14 cellular contexts compared by ENCODE assay signal in genomic region chr15:69390575-69390974, GRCh38. TPM values are rescaled to one million over a fixed set of nuclear protein-coding genes. Genes with fewer than 3 reads are reported as not detected.
DNase-seq lines count a peak whose midpoint lies in the region; ATAC-seq and TF ChIP-seq lines count a peak whose summit lies in the region.
"Had no signal": no experiment of that assay in that cellular context is flagged by ENCODE, and none has a peak within 500 bp of the region (broad histone marks: within the 10 kb centered on the region; RNA-seq: fewer than 3 reads in every experiment).

No MANE protein-coding gene starts in this region.

- H3K36me3 ChIP-seq in mesenchymal stem cell (ENCODE audit: control insufficient read depth in 1 of 2, insufficient read depth in 2 of 2, low read depth in 1 of 2, low read length in 2 of 2): peaks cover 0 to 3% of the 10 kb centered on the region in 2 experiments

- no peak overlapping the region for H3K4me2 ChIP-seq in mesenchymal stem cell (ENCODE audit: low read length, poor library complexity, severe bottlenecking)

- no peak overlapping the region for H2BK120ac ChIP-seq in mesenchymal stem cell (ENCODE audit: low read depth, low read length)

- DNase-seq in NCI-H69 (lab: John Stamatoyannopoulos, UW) (peak; percentile 6), dedifferentiated amniotic fluid mesenchymal stem cell (ENCODE audit: extremely low spot score) (peak; percentile 27), mesenchymal stem cell (peak; percentile 50), NCI-H1105 (lab: John Stamatoyannopoulos, UW) (no peak), anterior cingulate cortex (lab: John Stamatoyannopoulos, UW) (no peak), NCI-H526 treated with DMSO at 0.1 percent for 48 hours (lab: John Stamatoyannopoulos, UW) (no peak)
- DNase-seq: activated CD4-positive, alpha-beta T cell treated with anti-CD3 and anti-CD28 coated beads for 1 hour; activated T-cell treated with anti-CD3 and anti-CD28 coated beads, Interleukin-2, amount 50 U/mL, for 72 hours; CD4-positive, alpha-beta T cell; KG1; mucosa of descending colon; NCI-H2029 had no signal

- H3K9me3 ChIP-seq in mesenchymal stem cell (ENCODE audit: control insufficient read depth, low read length): no peaks in the 10 kb centered on the region
- H3K9me3 ChIP-seq: mucosa of descending colon had no signal

- H2BK5ac ChIP-seq in mesenchymal stem cell (ENCODE audit: low read depth, low read length, poor library complexity, severe bottlenecking): no peak overlapping the region

- H3K79me1 ChIP-seq in mesenchymal stem cell (replicated peaks; ENCODE audit: low read length, poor library complexity, severe bottlenecking): no peaks in the 10 kb centered on the region

- H2BK15ac ChIP-seq in mesenchymal stem cell (ENCODE audit: low read depth, poor library complexity, severe bottlenecking): no peak overlapping the region

- peak overlapping the region; percentile 46 for H3K27ac ChIP-seq in C4-2B
- H3K27ac ChIP-seq in mesenchymal stem cell (ENCODE audit: low read length, poor library complexity, severe bottlenecking): no peak overlapping the region

- H3K9ac ChIP-seq in mesenchymal stem cell (ENCODE audit: low read length): no peak overlapping the region

- H3K18ac ChIP-seq in mesenchymal stem cell (ENCODE audit: low read depth in 1 of 2, low read length in 2 of 2): no peak overlapping the region

- no peak overlapping the region for H4K8ac ChIP-seq in mesenchymal stem cell (ENCODE audit: low read length)

- no peak overlapping the region for H3K4me3 ChIP-seq in mesenchymal stem cell (ENCODE audit: insufficient read depth in 1 of 2, low read depth in 1 of 2, low read length in 2 of 2)
- H3K4me3 ChIP-seq: mucosa of descending colon had no signal

- no peak overlapping the region for H3K4ac ChIP-seq in mesenchymal stem cell (ENCODE audit: low read depth in 1 of 2, low read length in 2 of 2)

- no peak for TF ChIP-seq CTCF in C4-2B (conservative IDR thresholded peaks at IDR 0.05)

- no peak overlapping the region for H4K91ac ChIP-seq in mesenchymal stem cell (ENCODE audit: low read length)

- no peak overlapping the region for H3K14ac ChIP-seq in mesenchymal stem cell (ENCODE audit: low read length in 2 of 2)

- no CpG with 5 or more reads among the region's 2 CpGs for WGBS in mesenchymal stem cell

- no peaks in the 10 kb centered on the region for H3K27me3 ChIP-seq in mesenchymal stem cell (ENCODE audit: control insufficient read depth in 1 of 2, insufficient read depth in 1 of 2, low read length in 2 of 2)

- no peak for ATAC-seq in HG02610 (IDR thresholded peaks at IDR 0.05; ENCODE audit: unreplicated experiment)
- ATAC-seq: activated T-cell treated with anti-CD3 and anti-CD28 coated beads, Interleukin-2, amount 50 U/mL, for 72 hours; mucosa of descending colon had no signal

- H2AK5ac ChIP-seq in mesenchymal stem cell (ENCODE audit: low read length, severe bottlenecking): no peak overlapping the region

- H2BK12ac ChIP-seq in mesenchymal stem cell (ENCODE audit: low read length in 2 of 2): no peak overlapping the region

- H3K4me1 ChIP-seq in mesenchymal stem cell (ENCODE audit: control insufficient read depth, insufficient read depth, low read depth, low read length): peaks cover 12% of the 10 kb centered on the region

- H2AFZ ChIP-seq in mesenchymal stem cell (ENCODE audit: low read depth, low read length): no peak overlapping the region

- H3K23ac ChIP-seq in mesenchymal stem cell (ENCODE audit: low read length in 2 of 2): no peak overlapping the region

RNA-seq across cellular contexts. Expression of gene KIF23, which starts 23.6 kb away (rescaled TPM):
- polyA plus RNA-seq in mesenchymal stem cell (2013, experiment 1 of 2): 6.7 TPM
- 6.7 TPM for polyA plus RNA-seq in mesenchymal stem cell (2013, experiment 2 of 2)

Comparison
In these comparisons a context has a peak if more than half of its experiments do, and no peak if none do; other contexts are left out.
1. DNase-seq: peak in NCI-H69 (single experiment), dedifferentiated amniotic fluid mesenchymal stem cell (single experiment) and mesenchymal stem cell (single experiment); none in NCI-H1105 (single experiment), anterior cingulate cortex (0 of 58) and NCI-H526 treated with DMSO at 0.1 percent for 48 hours (single experiment).